17 cellular contexts compared by ENCODE assay signal in the genomic region with DNA sequence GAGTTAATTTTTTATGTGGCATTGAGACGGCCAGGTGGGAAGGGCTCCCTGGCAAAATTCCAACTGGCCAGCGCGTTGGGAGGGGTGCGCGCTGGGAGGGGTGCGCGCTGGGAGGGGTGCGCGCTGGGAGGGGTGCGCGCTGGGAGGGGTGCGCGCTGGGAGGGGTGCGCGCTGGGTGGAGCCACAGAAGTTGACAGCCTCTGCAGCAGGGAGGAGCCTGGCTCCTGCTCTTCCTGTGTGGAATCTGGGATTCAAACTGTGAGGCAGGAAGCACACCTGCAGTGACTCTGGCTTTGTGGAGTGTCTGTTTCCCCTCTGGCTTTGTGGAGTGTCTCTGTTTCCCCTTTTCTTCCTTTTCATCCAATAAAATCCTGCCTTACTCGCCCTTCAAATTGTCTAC.
A peak's percentile ranks its signal among the peaks of the same experiment; 100 is the strongest.
DNase-seq lines count a peak whose midpoint lies in the region; ATAC-seq and TF ChIP-seq lines count a peak whose summit lies in the region.
"Had no signal": no experiment of that assay in that cellular context is flagged by ENCODE, and none has a peak within 500 bp of the region (broad histone marks: within the 10 kb centered on the region; RNA-seq: fewer than 3 reads in every experiment).

No MANE protein-coding gene starts in this region.

- TF ChIP-seq CTCF in GM23338 (conservative IDR thresholded peaks at IDR 0.05; ENCODE audit: low read depth in 2 of 2): no peak
- TF ChIP-seq CTCF in glutamatergic neuron (IDR thresholded peaks at IDR 0.05; ENCODE audit: partially characterized antibody, unreplicated experiment): no peak
- TF ChIP-seq CTCF in parathyroid adenoma (IDR thresholded peaks at IDR 0.05): no peak

- H3F3A ChIP-seq in GM23338 (replicated peaks; ENCODE audit: low read depth): no peaks in the 10 kb centered on the region

- peaks cover 3% of the 10 kb centered on the region for H3K27me3 Mint-ChIP-seq in GM23338 (ENCODE audit: insufficient read depth, low read depth, poor library complexity)
- peaks cover under 1% of the 10 kb centered on the region for H3K27me3 Mint-ChIP-seq in glutamatergic neuron (ENCODE audit: unreplicated experiment)
- H3K27me3 Mint-ChIP-seq: CD4-positive, alpha-beta T cell; central memory CD8-positive, alpha-beta T cell had no signal

- H3K27ac ChIP-seq in GM23338 (ENCODE audit: low read depth) (peak overlapping the region; percentile 91), parathyroid adenoma (no peak overlapping the region)
- H3K27ac ChIP-seq: gastroesophageal sphincter had no signal

- H3K36me3 ChIP-seq in GM23338 (ENCODE audit: insufficient read depth) (no peaks in the 10 kb centered on the region), parathyroid adenoma (ENCODE audit: control insufficient read depth, insufficient read depth, low read length) (no peaks in the 10 kb centered on the region), HAP-1 (replicated peaks) (no peaks in the 10 kb centered on the region)
- H3K36me3 ChIP-seq: gastroesophageal sphincter had no signal

- in situ Hi-C loops in HAP-1 (cut with MboI; ENCODE audit: low sequenced_read_pairs): no loop called here

- H3K27ac Mint-ChIP-seq in GM23338 (peak overlapping the region; percentile 87), glutamatergic neuron (ENCODE audit: unreplicated experiment) (no peak overlapping the region)
- H3K27ac Mint-ChIP-seq: CD4-positive, alpha-beta T cell; stimulated activated effector memory CD8-positive, alpha-beta T cell treated with anti-CD3 and anti-CD28 coated beads, Interleukin-12 subunit alpha, Interleukin-12 subunit beta, amount 100 ng/mL, for 72 hours had no signal

- H3K79me2 ChIP-seq in GM23338 (replicated peaks; ENCODE audit: insufficient read depth) (no peaks in the 10 kb centered on the region), parathyroid adenoma (no peaks in the 10 kb centered on the region)

- no peaks in the 10 kb centered on the region for H3K9me2 ChIP-seq in GM23338 (ENCODE audit: insufficient read depth)

- H3K27me3 ChIP-seq in GM23338 (ENCODE audit: insufficient read depth) (no peaks in the 10 kb centered on the region), parathyroid adenoma (ENCODE audit: control insufficient read depth, insufficient read depth, low read length) (no peaks in the 10 kb centered on the region), HAP-1 (ENCODE audit: low read depth) (no peaks in the 10 kb centered on the region)

- H2AFZ ChIP-seq in GM23338 (no peak overlapping the region), parathyroid adenoma (no peak overlapping the region)

- peak overlapping the region; percentile 59 for H3K4me2 ChIP-seq in GM23338
- H3K4me2 ChIP-seq in parathyroid adenoma (ENCODE audit: low read length): peak overlapping the region; percentile 34

- H3K9me3 Mint-ChIP-seq in GM23338 (peaks cover 5% of the 10 kb centered on the region; the same call in 2 of the 3 replicates), glutamatergic neuron (ENCODE audit: unreplicated experiment) (peaks cover 1% of the 10 kb centered on the region)
- H3K9me3 Mint-ChIP-seq: CD4-positive, alpha-beta T cell; central memory CD8-positive, alpha-beta T cell had no signal

- H3K4me3 ChIP-seq in GM23338: peak overlapping the region; percentile 16; the same call in 1 of the 2 replicates
- no peak overlapping the region for H3K4me3 ChIP-seq in parathyroid adenoma (ENCODE audit: low read depth, low read length)
- no peak overlapping the region for H3K4me3 ChIP-seq in HAP-1
- H3K4me3 ChIP-seq: gastroesophageal sphincter had no signal

- peaks cover 34% of the 10 kb centered on the region for H3K4me1 Mint-ChIP-seq in GM23338
- H3K4me1 Mint-ChIP-seq in glutamatergic neuron (ENCODE audit: low read depth, unreplicated experiment): peaks cover 8% of the 10 kb centered on the region
- H3K4me1 Mint-ChIP-seq: central memory CD8-positive, alpha-beta T cell; stimulated activated effector memory CD8-positive, alpha-beta T cell treated with anti-CD3 and anti-CD28 coated beads, Interleukin-12 subunit alpha, Interleukin-12 subunit beta, amount 100 ng/mL, for 72 hours had no signal

- H4K20me1 ChIP-seq in GM23338 (replicated peaks; ENCODE audit: insufficient read depth): no peaks in the 10 kb centered on the region

- ATAC-seq in GM23338: peak; percentile 99
- ATAC-seq: gastroesophageal sphincter; stimulated activated effector memory CD8-positive, alpha-beta T cell treated with anti-CD3 and anti-CD28 coated beads, Interleukin-12 subunit alpha, Interleukin-12 subunit beta, amount 100 ng/mL, for 72 hours had no signal

- peak overlapping the region; percentile 45 for H3K4me3 Mint-ChIP-seq in GM23338
- H3K4me3 Mint-ChIP-seq in glutamatergic neuron (ENCODE audit: unreplicated experiment): peak overlapping the region; percentile 32
- H3K4me3 Mint-ChIP-seq: CD4-positive, alpha-beta T cell; central memory CD8-positive, alpha-beta T cell; stimulated activated effector memory CD8-positive, alpha-beta T cell treated with anti-CD3 and anti-CD28 coated beads, Interleukin-12 subunit alpha, Interleukin-12 subunit beta, amount 100 ng/mL, for 72 hours had no signal

- H3K4me1 ChIP-seq in GM23338 (ENCODE audit: insufficient read depth): peaks cover 24% of the 10 kb centered on the region
- no peaks in the 10 kb centered on the region for H3K4me1 ChIP-seq in parathyroid adenoma
- no peaks in the 10 kb centered on the region for H3K4me1 ChIP-seq in HAP-1

- H3K9ac ChIP-seq in parathyroid adenoma: no peak overlapping the region

- H3K36me3 Mint-ChIP-seq in GM23338 (ENCODE audit: low read depth) (no peaks in the 10 kb centered on the region; the same call in 2 of the 3 replicates), glutamatergic neuron (ENCODE audit: unreplicated experiment) (no peaks in the 10 kb centered on the region)
- H3K36me3 Mint-ChIP-seq: stimulated activated effector memory CD8-positive, alpha-beta T cell treated with anti-CD3 and anti-CD28 coated beads, Interleukin-12 subunit alpha, Interleukin-12 subunit beta, amount 100 ng/mL, for 72 hours had no signal

- H3K9me3 ChIP-seq in parathyroid adenoma (ENCODE audit: control insufficient read depth, low read length): no peaks in the 10 kb centered on the region
- H3K9me3 ChIP-seq in HAP-1: no peaks in the 10 kb centered on the region; the same call in 1 of the 2 replicates
- H3K9me3 ChIP-seq: gastroesophageal sphincter had no signal

- DNase-seq in GM23338 (ENCODE audit: low spot score) (peak; percentile 85), NCI-H510A treated with DMSO at 0.1 percent for 48 hours (lab: John Stamatoyannopoulos, UW) (peak; percentile 88), glutamatergic neuron (no peak), GM03348 (ENCODE audit: low spot score) (no peak), NCI-H524 (lab: John Stamatoyannopoulos, UW) (no peak), NCI-H524 treated with DMSO at 0.1 percent for 48 hours (lab: John Stamatoyannopoulos, UW) (no peak), HAP-1 (ENCODE audit: low spot score in 2 of 2) (no peak)
- DNase-seq: activated CD4-positive, alpha-beta T cell treated with anti-CD3 and anti-CD28 coated beads for 1 hour; activated effector memory CD4-positive, alpha-beta T cell treated with Interleukin-2 at 50 U/mL for 16 hours; CD4-positive, alpha-beta T cell; NCI-H1048; SIG-M5; stimulated activated CD4-positive, alpha-beta T cell treated with anti-CD3 and anti-CD28 coated beads, Interleukin-15, amount 100 ng/mL, for 24 hours had no signal

Comparison
In these comparisons a context has a peak if more than half of its experiments do, and no peak if none do; other contexts are left out.
1. DNase-seq: peak in GM23338 (single experiment) and NCI-H510A treated with DMSO at 0.1 percent for 48 hours (single experiment); none in glutamatergic neuron (single experiment), GM03348 (single experiment), NCI-H524 (0 of 2), NCI-H524 treated with DMSO at 0.1 percent for 48 hours (single experiment) and HAP-1 (0 of 2).